In the genomic region with DNA sequence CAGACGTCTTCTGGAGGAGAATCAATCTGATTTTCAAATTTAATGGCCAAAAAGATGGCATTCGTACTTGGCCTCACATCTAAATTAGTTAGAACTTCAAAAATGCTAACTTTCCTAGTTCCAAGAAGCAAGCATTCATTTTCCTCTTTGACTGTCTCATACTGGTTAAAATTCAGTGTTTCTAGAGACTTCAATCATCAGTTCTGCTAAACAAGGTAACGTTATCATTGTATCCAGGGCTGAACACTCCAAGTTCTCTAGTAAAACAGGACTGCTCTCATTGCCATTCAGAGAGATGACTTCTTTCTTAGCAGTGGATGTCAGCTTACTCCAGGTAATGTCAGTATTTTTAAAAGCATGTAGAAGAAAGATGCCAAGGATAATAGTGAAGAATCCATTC, we compare ENCODE assay signal across 21 cellular contexts.
"Had no signal": no experiment of that assay in that cellular context is flagged by ENCODE, and none has a peak within 500 bp of the region (broad histone marks: within the 10 kb centered on the region; RNA-seq: fewer than 3 reads in every experiment).

No MANE protein-coding gene starts in this region.

- H3K9me3 Mint-ChIP-seq: central memory CD8-positive, alpha-beta T cell; type B pancreatic cell had no signal

- H3K4me3 Mint-ChIP-seq: central memory CD8-positive, alpha-beta T cell; naive thymus-derived CD4-positive, alpha-beta T cell; neural progenitor cell; type B pancreatic cell had no signal

- H3K4me1 Mint-ChIP-seq: central memory CD8-positive, alpha-beta T cell; neural progenitor cell had no signal

- H3K27ac Mint-ChIP-seq: naive thymus-derived CD4-positive, alpha-beta T cell; neural progenitor cell; type B pancreatic cell had no signal

- DNase-seq: activated CD4-positive, alpha-beta T cell treated with anti-CD3 and anti-CD28 coated beads for 48 hours; activated gamma-delta T cell treated with Interleukin-2 at 50 U/mL for 16 hours; colonic mucosa; erythroblast; foreskin melanocyte; glutamatergic neuron; hippocampal formation; left cardiac atrium; mesendoderm; naive thymus-derived CD4-positive, alpha-beta T cell; stimulated activated CD4-positive, alpha-beta T cell treated with anti-CD3 and anti-CD28 coated beads, Interleukin-2, amount 100 ng/mL, for 24 hours; stomach had no signal

- H3K4me3 ChIP-seq: ascending aorta, colonic mucosa, neural progenitor cell, prostate gland, right atrium auricular region, stomach had no signal

- H3K36me3 Mint-ChIP-seq: naive thymus-derived CD4-positive, alpha-beta T cell; neural progenitor cell; type B pancreatic cell had no signal

- H3K4me2 ChIP-seq: neural progenitor cell had no signal

- H3K9me3 ChIP-seq: ascending aorta, colonic mucosa, prostate gland, right atrium auricular region had no signal

- H3K27me3 Mint-ChIP-seq: type B pancreatic cell had no signal

- H3K4me1 ChIP-seq: ascending aorta, colonic mucosa, neural progenitor cell, prostate gland, right atrium auricular region, stomach had no signal

- FAIRE-seq: endometrium, islet of Langerhans, TTC549 had no signal

- H3K27ac ChIP-seq: ascending aorta, colonic mucosa, neural progenitor cell, prostate gland, right atrium auricular region, stomach had no signal

- ATAC-seq: left cardiac atrium; naive thymus-derived CD4-positive, alpha-beta T cell had no signal
